Comparison of ENCODE assay signal across 9 cellular contexts in the genomic region with DNA sequence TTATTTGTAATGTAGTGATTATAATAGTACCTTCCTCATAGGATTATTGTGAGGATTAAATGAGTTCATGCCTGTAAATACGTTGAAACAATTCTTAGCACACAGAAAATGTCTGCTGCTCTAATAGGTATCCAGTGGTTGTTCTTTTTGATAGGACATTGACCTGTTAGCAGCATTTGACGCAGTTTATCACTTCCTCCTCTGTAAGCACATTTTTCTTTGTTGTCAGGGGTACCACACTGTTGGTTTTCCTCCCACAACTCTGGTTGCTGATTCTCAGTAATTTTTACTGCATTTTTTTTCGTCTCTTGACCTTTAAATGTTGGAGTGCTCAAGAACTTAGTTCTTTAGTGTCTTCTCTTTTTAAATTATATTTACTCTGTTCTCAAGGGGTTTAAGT. TPM values are rescaled to one million over a fixed set of nuclear protein-coding genes. Genes with fewer than 3 reads are reported as not detected.
A peak's percentile ranks its signal among the peaks of the same experiment; 100 is the strongest.
DNase-seq lines count a peak whose midpoint lies in the region; ATAC-seq lines count a peak whose summit lies in the region.
"Had no signal": no experiment of that assay in that cellular context is flagged by ENCODE, and none has a peak within 500 bp of the region (broad histone marks: within the 10 kb centered on the region; RNA-seq: fewer than 3 reads in every experiment).

No MANE protein-coding gene starts in this region.

- H3K27ac Mint-ChIP-seq in CD8-positive, alpha-beta memory T cell, result peak overlapping the region; percentile 88 to 98 (median 94)
- peak overlapping the region; percentile 69 for H3K27ac Mint-ChIP-seq in activated T-helper 2 cell treated with anti-CD3 and anti-CD28 coated beads, Interferon-gamma antibody, Interleukin-2, Interleukin-4, amounts not matched to agents 10 μg/mL and 5 μg/mL and 100 μg/mL, durations not matched to agents 14 hours and 24 hours and 36 hours
- peak overlapping the region; percentile 75 to 77 for H3K27ac Mint-ChIP-seq in natural killer cell treated with Interleukin-12 subunit alpha and Interleukin-12 subunit beta and Interleukin-15 and Interleukin-18, amount 100 ng/mL, for 72 hours

- H3K4me3 ChIP-seq in CD8-positive, alpha-beta memory T cell (ENCODE audit: low read length), result no peak overlapping the region

- peak in 1 of 2 donors; percentile 74 for ATAC-seq in natural killer cell treated with Interleukin-12 subunit alpha and Interleukin-12 subunit beta and Interleukin-15 and Interleukin-18, amount 100 ng/mL, for 72 hours
- no peak for ATAC-seq in HG03280 (IDR thresholded peaks at IDR 0.05; ENCODE audit: unreplicated experiment)

- H3K36me3 Mint-ChIP-seq in CD8-positive, alpha-beta memory T cell, result peaks cover 0 to 36% (median 12%) of the 10 kb centered on the region in 3 donors
- peaks cover 53% of the 10 kb centered on the region for H3K36me3 Mint-ChIP-seq in activated T-helper 2 cell treated with anti-CD3 and anti-CD28 coated beads, Interferon-gamma antibody, Interleukin-2, Interleukin-4, amounts not matched to agents 10 μg/mL and 5 μg/mL and 100 μg/mL, durations not matched to agents 14 hours and 24 hours and 36 hours (ENCODE audit: low read depth)
- no peaks in the 10 kb centered on the region for H3K36me3 Mint-ChIP-seq in natural killer cell treated with Interleukin-12 subunit alpha and Interleukin-12 subunit beta and Interleukin-15 and Interleukin-18, amount 100 ng/mL, for 72 hours

- in situ Hi-C loops in KBM-7 (cut with MboI; ENCODE audit: low pct_unique_long_range_greater_than_20kb, low sequenced_read_pairs), result no loop called here

- no peaks in the 10 kb centered on the region for H3K27me3 ChIP-seq in CD8-positive, alpha-beta memory T cell (ENCODE audit: insufficient read depth, low read length, poor library complexity, severe bottlenecking)

- CTCF ChIA-PET in CD8-positive, alpha-beta memory T cell (lab: Charles Lee), result no interaction called here

- no peaks in the 10 kb centered on the region for H3K9me3 Mint-ChIP-seq in CD8-positive, alpha-beta memory T cell
- no peaks in the 10 kb centered on the region for H3K9me3 Mint-ChIP-seq in activated T-helper 2 cell treated with anti-CD3 and anti-CD28 coated beads, Interferon-gamma antibody, Interleukin-2, Interleukin-4, amounts not matched to agents 10 μg/mL and 5 μg/mL and 100 μg/mL, durations not matched to agents 14 hours and 24 hours and 36 hours
- H3K9me3 Mint-ChIP-seq in natural killer cell treated with Interleukin-12 subunit alpha and Interleukin-12 subunit beta and Interleukin-15 and Interleukin-18, amount 100 ng/mL, for 72 hours, result no peaks in the 10 kb centered on the region

- H3K27me3 Mint-ChIP-seq in CD8-positive, alpha-beta memory T cell, result no peaks in the 10 kb centered on the region
- no peaks in the 10 kb centered on the region for H3K27me3 Mint-ChIP-seq in activated T-helper 2 cell treated with anti-CD3 and anti-CD28 coated beads, Interferon-gamma antibody, Interleukin-2, Interleukin-4, amounts not matched to agents 10 μg/mL and 5 μg/mL and 100 μg/mL, durations not matched to agents 14 hours and 24 hours and 36 hours (ENCODE audit: low read depth)
- no peaks in the 10 kb centered on the region for H3K27me3 Mint-ChIP-seq in natural killer cell treated with Interleukin-12 subunit alpha and Interleukin-12 subunit beta and Interleukin-15 and Interleukin-18, amount 100 ng/mL, for 72 hours

- DNase-seq in CD8-positive, alpha-beta memory T cell, result peak in 2 of 5 donors; percentile 51 to 55
- DNase-seq in KBM-7 (peak; percentile 67), LoVo (ENCODE audit: low spot score) (no peak), head of caudate nucleus (no peak)
- no peak for DNase-seq in activated T-helper 2 cell treated with anti-CD3 and anti-CD28 coated beads, Interferon-gamma antibody, Interleukin-2, Interleukin-4, amounts not matched to agents 10 μg/mL and 5 μg/mL and 100 μg/mL, durations not matched to agents 14 hours and 24 hours and 36 hours (ENCODE audit: low spot score)
- no peak for DNase-seq in natural killer cell treated with Interleukin-12 subunit alpha and Interleukin-12 subunit beta and Interleukin-15 and Interleukin-18, amount 100 ng/mL, for 72 hours (ENCODE audit: low spot score)
- DNase-seq: NCI-H1105, NCI-H526 had no signal

- intact Hi-C loops in activated T-helper 2 cell treated with anti-CD3 and anti-CD28 coated beads, Interferon-gamma antibody, Interleukin-2, Interleukin-4, amounts not matched to agents 10 μg/mL and 5 μg/mL and 100 μg/mL, durations not matched to agents 14 hours and 24 hours and 36 hours (cut with micrococcal nuclease), result no loop called here
- intact Hi-C loops in head of caudate nucleus (cut with DNase I), result no loop called here

- peaks cover 79 to 94% (median 91%) of the 10 kb centered on the region in 3 donors for H3K4me1 Mint-ChIP-seq in CD8-positive, alpha-beta memory T cell
- H3K4me1 Mint-ChIP-seq in activated T-helper 2 cell treated with anti-CD3 and anti-CD28 coated beads, Interferon-gamma antibody, Interleukin-2, Interleukin-4, amounts not matched to agents 10 μg/mL and 5 μg/mL and 100 μg/mL, durations not matched to agents 14 hours and 24 hours and 36 hours (ENCODE audit: low read depth), result peaks cover 53% of the 10 kb centered on the region
- H3K4me1 Mint-ChIP-seq in natural killer cell treated with Interleukin-12 subunit alpha and Interleukin-12 subunit beta and Interleukin-15 and Interleukin-18, amount 100 ng/mL, for 72 hours (ENCODE audit: low read depth in 2 of 2), result peaks cover 58 to 59% of the 10 kb centered on the region in 2 donors

- H3K27ac ChIP-seq in CD8-positive, alpha-beta memory T cell (ENCODE audit: low read depth, low read length), result no peak overlapping the region

- POLR2A ChIA-PET in CD8-positive, alpha-beta memory T cell (lab: Charles Lee), result interaction anchor here (0.5 kb wide), 1 partner anchor 36 kb away, joined by 6 read pairs; no protein-coding TSS in a partner anchor

- H3K4me1 ChIP-seq in CD8-positive, alpha-beta memory T cell (ENCODE audit: insufficient read depth, low read length), result peaks cover 70% of the 10 kb centered on the region

- no peaks in the 10 kb centered on the region for H3K9me3 ChIP-seq in CD8-positive, alpha-beta memory T cell (ENCODE audit: low read length)

- peak overlapping the region in 6 of 7 donors; percentile 58 to 77 (median 64) for H3K4me3 Mint-ChIP-seq in CD8-positive, alpha-beta memory T cell
- peak overlapping the region; percentile 19 for H3K4me3 Mint-ChIP-seq in activated T-helper 2 cell treated with anti-CD3 and anti-CD28 coated beads, Interferon-gamma antibody, Interleukin-2, Interleukin-4, amounts not matched to agents 10 μg/mL and 5 μg/mL and 100 μg/mL, durations not matched to agents 14 hours and 24 hours and 36 hours (ENCODE audit: low read depth)
- H3K4me3 Mint-ChIP-seq in natural killer cell treated with Interleukin-12 subunit alpha and Interleukin-12 subunit beta and Interleukin-15 and Interleukin-18, amount 100 ng/mL, for 72 hours, result peak overlapping the region; percentile 59

- H3K36me3 ChIP-seq in CD8-positive, alpha-beta memory T cell (ENCODE audit: insufficient read depth, low read length), result peaks cover 5% of the 10 kb centered on the region

RNA-seq across cellular contexts. Expression of a gene that starts 15.4 kb away (rescaled TPM):
- total RNA-seq in CD8-positive, alpha-beta memory T cell, result 10 to 100 TPM; 40.4 to 41.1 TPM
- 53.0 TPM for polyA plus RNA-seq in CD8-positive, alpha-beta memory T cell
- total RNA-seq in activated T-helper 2 cell treated with anti-CD3 and anti-CD28 coated beads, Interferon-gamma antibody, Interleukin-2, Interleukin-4, amounts not matched to agents 10 μg/mL and 5 μg/mL and 100 μg/mL, durations not matched to agents 14 hours and 24 hours and 36 hours, result 43.6 and 45.9 TPM in 2 replicates
- 10 to 100 TPM; 44.8 to 75.5 TPM for total RNA-seq in natural killer cell treated with Interleukin-12 subunit alpha and Interleukin-12 subunit beta and Interleukin-15 and Interleukin-18, amount 100 ng/mL, for 72 hours
